Comparison of ENCODE assay signal across 20 cellular contexts in the genomic region with DNA sequence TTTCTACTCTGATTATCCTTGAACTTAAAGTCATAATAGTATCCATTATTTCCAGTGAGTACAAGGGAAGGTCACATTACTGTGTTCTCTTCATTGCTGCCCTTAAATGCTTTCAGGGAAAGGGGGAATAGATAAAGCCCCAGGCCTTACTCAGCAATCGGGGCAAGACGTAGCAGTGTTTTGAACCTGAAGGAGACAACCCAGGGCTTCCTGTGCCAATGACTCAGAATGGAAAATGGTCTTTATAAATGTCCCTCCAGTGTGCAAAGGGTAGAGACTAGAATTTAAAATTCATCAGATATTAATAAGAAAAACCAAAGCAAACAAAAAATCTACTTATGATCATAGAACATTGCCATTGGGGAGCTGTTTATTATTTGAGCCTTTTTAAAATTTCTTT. TPM values are rescaled to one million over a fixed set of nuclear protein-coding genes. Genes with fewer than 3 reads are reported as not detected.
"Had no signal": no experiment of that assay in that cellular context is flagged by ENCODE, and none has a peak within 500 bp of the region (broad histone marks: within the 10 kb centered on the region; RNA-seq: fewer than 3 reads in every experiment).

No MANE protein-coding gene starts in this region.

- ATAC-seq: HepG2, SK-N-SH treated with all-trans-retinoic acid at 6 μM for 48 hours had no signal

- DNase-seq: Kasumi-1, MM.1S, NCI-H1092 treated with DMSO at 0.1 percent for 48 hours, NCI-H1436, NCI-H187, NCI-H2029, NCI-H2081 treated with DMSO at 0.1 percent for 48 hours, NCI-H2171, NCI-H226, NCI-H446, NCI-H510A, NCI-H524 treated with DMSO at 0.1 percent for 48 hours, NCI-H69, NCI-H774, SHP77 had no signal

RNA-seq across cellular contexts. Expression of a gene that starts 23.7 kb away (rescaled TPM):
- total RNA-seq: HepG2, HT1080, IMR-90, M059J had no signal
- polyA plus RNA-seq: HepG2, IMR-90 had no signal
